18 cellular contexts compared by ENCODE assay signal in genomic region chr11:90373971-90374370, GRCh38.
DNase-seq lines count a peak whose midpoint lies in the region; ATAC-seq, FAIRE-seq and TF ChIP-seq lines count a peak whose summit lies in the region.
"Had no signal": no experiment of that assay in that cellular context is flagged by ENCODE, and none has a peak within 500 bp of the region (broad histone marks: within the 10 kb centered on the region; RNA-seq: fewer than 3 reads in every experiment).

No MANE protein-coding gene starts in this region.

- H3K36me3 Mint-ChIP-seq in endodermal cell (ENCODE audit: low read depth): no peaks in the 10 kb centered on the region
- H3K36me3 Mint-ChIP-seq: CD8-positive, alpha-beta T cell had no signal

- no CpG with 5 or more reads among the region's 2 CpGs for WGBS in endodermal cell (ENCODE audit: insufficient coverage in 1 of 2, insufficient read length in 1 of 2), 2 experiments
- 51 to 64% (median 53%) methylated on average over 2 of the region's 2 CpGs for WGBS in small intestine, 3 donors

- no peak overlapping the region for H3K4me3 Mint-ChIP-seq in endodermal cell
- H3K4me3 Mint-ChIP-seq: B cell; CD8-positive, alpha-beta T cell had no signal

- H3K4me1 ChIP-seq in endodermal cell (ENCODE audit: control insufficient read depth, insufficient read depth, low read length) (no peaks in the 10 kb centered on the region), small intestine (ENCODE audit: control insufficient read depth in 2 of 2, insufficient read depth in 1 of 2, low read depth in 1 of 2, low read length in 1 of 2) (no peaks in the 10 kb centered on the region)
- H3K4me1 ChIP-seq: SJCRH30 had no signal

- no peak overlapping the region for H3K27ac Mint-ChIP-seq in endodermal cell
- H3K27ac Mint-ChIP-seq: B cell; CD8-positive, alpha-beta T cell had no signal

- H3K9ac ChIP-seq in endodermal cell (ENCODE audit: extremely low read depth, low read length, poor library complexity, severe bottlenecking): no peak overlapping the region

- DNase-seq in CD1c-positive myeloid dendritic cell (ENCODE audit: extremely low spot score) (peak; percentile 5), NAMALWA (ENCODE audit: low spot score) (peak; percentile 5), endodermal cell (no peak), small intestine (no peak), WERI-Rb-1 (no peak)
- DNase-seq: CD8-positive, alpha-beta T cell; HCEC 1CT; KBM-7; NCI-H1092; NCI-H146; NCI-H2081; NCI-H510A; NCI-H82; SJCRH30 had no signal

- no peaks in the 10 kb centered on the region for H3K9me3 Mint-ChIP-seq in endodermal cell
- H3K9me3 Mint-ChIP-seq: CD8-positive, alpha-beta T cell had no signal

- H3K4me3 ChIP-seq in endodermal cell (ENCODE audit: low read length) (no peak overlapping the region), small intestine (ENCODE audit: low read depth in 1 of 2, low read length in 2 of 2) (no peak overlapping the region), WERI-Rb-1 (ENCODE audit: low read depth, low read length) (no peak overlapping the region)
- H3K4me3 ChIP-seq: SJCRH30 had no signal

- ATAC-seq in GM21619 (IDR thresholded peaks at IDR 0.05; ENCODE audit: unreplicated experiment): no peak
- ATAC-seq in GM18870 (IDR thresholded peaks at IDR 0.05; ENCODE audit: unreplicated experiment): no peak
- ATAC-seq: CD8-positive, alpha-beta T cell had no signal

- no peaks in the 10 kb centered on the region for H3K36me3 ChIP-seq in endodermal cell (ENCODE audit: control insufficient read depth, insufficient read depth, low read length)
- no peaks in the 10 kb centered on the region for H3K36me3 ChIP-seq in small intestine (ENCODE audit: control insufficient read depth in 2 of 2, insufficient read depth in 2 of 2, low read length in 2 of 2)
- H3K36me3 ChIP-seq in WERI-Rb-1: no peaks in the 10 kb centered on the region
- H3K36me3 ChIP-seq: SJCRH30 had no signal

- H3K27me3 ChIP-seq in endodermal cell (ENCODE audit: control insufficient read depth, insufficient read depth, low read length, poor library complexity, severe bottlenecking): no peaks in the 10 kb centered on the region
- H3K27me3 ChIP-seq in small intestine (ENCODE audit: control insufficient read depth in 2 of 2, insufficient read depth in 2 of 2, low read length in 2 of 2): no peaks in the 10 kb centered on the region
- no peaks in the 10 kb centered on the region for H3K27me3 ChIP-seq in WERI-Rb-1 (ENCODE audit: insufficient read depth, low read depth, severe bottlenecking)
- H3K27me3 ChIP-seq: SJCRH30 had no signal

- H3K27me3 Mint-ChIP-seq in endodermal cell (ENCODE audit: insufficient read depth): no peaks in the 10 kb centered on the region
- H3K27me3 Mint-ChIP-seq: B cell had no signal

- H3K9me3 ChIP-seq in endodermal cell (ENCODE audit: control insufficient read depth, low read length): no peaks in the 10 kb centered on the region
- H3K9me3 ChIP-seq in small intestine (ENCODE audit: control insufficient read depth, low read depth): no peaks in the 10 kb centered on the region
- H3K9me3 ChIP-seq in WERI-Rb-1 (ENCODE audit: severe bottlenecking): no peaks in the 10 kb centered on the region
- H3K9me3 ChIP-seq: SJCRH30 had no signal

- TF ChIP-seq CTCF in endodermal cell (conservative IDR thresholded peaks at IDR 0.05) (peak; percentile 62), WERI-Rb-1 (IDR thresholded peaks at IDR 0.05; ENCODE audit: low read depth, low read length) (no peak)

- no peaks in the 10 kb centered on the region for H3K4me1 Mint-ChIP-seq in endodermal cell
- H3K4me1 Mint-ChIP-seq: B cell had no signal

- H3K27ac ChIP-seq in endodermal cell (ENCODE audit: low read depth, low read length): no peak overlapping the region
- H3K27ac ChIP-seq in small intestine (ENCODE audit: low read depth in 1 of 2, low read length in 1 of 2): no peak overlapping the region
- no peak overlapping the region for H3K27ac ChIP-seq in WERI-Rb-1
- H3K27ac ChIP-seq: RWPE1, SJCRH30 had no signal

- peak; percentile 49 for FAIRE-seq in small intestine (lab: Jason Lieb, UNC)

Comparison
In these comparisons a context has a peak if more than half of its experiments do, and no peak if none do; other contexts are left out.
1. DNase-seq: peak in CD1c-positive myeloid dendritic cell (single experiment) and NAMALWA (single experiment); none in endodermal cell (single experiment), small intestine (single experiment) and WERI-Rb-1 (single experiment).